ENCODE assay signal across 14 cellular contexts in genomic region chr18:50944245-50944917, GRCh38. TPM values are rescaled to one million over a fixed set of nuclear protein-coding genes. Genes with fewer than 3 reads are reported as not detected.
DNase-seq lines count a peak whose midpoint lies in the region; FAIRE-seq and TF ChIP-seq lines count a peak whose summit lies in the region.
"Had no signal": no experiment of that assay in that cellular context is flagged by ENCODE, and none has a peak within 500 bp of the region (broad histone marks: within the 10 kb centered on the region; RNA-seq: fewer than 3 reads in every experiment).

No MANE protein-coding gene starts in this region.

- no peaks in the 10 kb centered on the region for H3K27me3 Mint-ChIP-seq in osteocyte (ENCODE audit: unreplicated experiment)
- H3K27me3 Mint-ChIP-seq in activated T-helper 1 cell treated with anti-CD3 and anti-CD28 coated beads, Interleukin-12 subunit alpha, Interleukin-12 subunit beta, Interleukin-2, Interleukin-4 antibody, amounts not matched to agents 30 ng/mL and 10 ng/mL and 1 ng/mL, durations not matched to agents 14 hours and 24 hours and 36 hours (ENCODE audit: insufficient read depth): no peaks in the 10 kb centered on the region

- no peak overlapping the region for H3K4me3 ChIP-seq in bronchial epithelial cell (ENCODE audit: low read depth, low read length)
- H3K4me3 ChIP-seq: breast epithelium had no signal

- H3K9me3 Mint-ChIP-seq in osteocyte (ENCODE audit: unreplicated experiment): no peaks in the 10 kb centered on the region
- no peaks in the 10 kb centered on the region for H3K9me3 Mint-ChIP-seq in activated T-helper 1 cell treated with anti-CD3 and anti-CD28 coated beads, Interleukin-12 subunit alpha, Interleukin-12 subunit beta, Interleukin-2, Interleukin-4 antibody, amounts not matched to agents 30 ng/mL and 10 ng/mL and 1 ng/mL, durations not matched to agents 14 hours and 24 hours and 36 hours
- H3K9me3 Mint-ChIP-seq: nephron had no signal

- H3K27me3 ChIP-seq in bronchial epithelial cell (ENCODE audit: control insufficient read depth, insufficient read depth, low read length): no peaks in the 10 kb centered on the region
- H3K27me3 ChIP-seq: breast epithelium had no signal

- FAIRE-seq in bronchial epithelial cell (lab: Jason Lieb, UNC): no peak
- FAIRE-seq: H54 had no signal

- peaks cover 2% of the 10 kb centered on the region for H3K4me1 Mint-ChIP-seq in osteocyte (ENCODE audit: unreplicated experiment)
- no peaks in the 10 kb centered on the region for H3K4me1 Mint-ChIP-seq in activated T-helper 1 cell treated with anti-CD3 and anti-CD28 coated beads, Interleukin-12 subunit alpha, Interleukin-12 subunit beta, Interleukin-2, Interleukin-4 antibody, amounts not matched to agents 30 ng/mL and 10 ng/mL and 1 ng/mL, durations not matched to agents 14 hours and 24 hours and 36 hours (ENCODE audit: low read depth)
- H3K4me1 Mint-ChIP-seq: nephron had no signal

- intact Hi-C loops in activated T-helper 1 cell treated with anti-CD3 and anti-CD28 coated beads, Interleukin-12 subunit alpha, Interleukin-12 subunit beta, Interleukin-2, Interleukin-4 antibody, amounts not matched to agents 30 ng/mL and 10 ng/mL and 1 ng/mL, durations not matched to agents 14 hours and 24 hours and 36 hours (cut with micrococcal nuclease): no loop called here

- peaks cover 2% of the 10 kb centered on the region for H3K36me3 ChIP-seq in bronchial epithelial cell (ENCODE audit: control insufficient read depth, insufficient read depth, low read length)
- H3K36me3 ChIP-seq: breast epithelium had no signal

- H3K36me3 Mint-ChIP-seq in osteocyte (ENCODE audit: unreplicated experiment): peaks cover 14% of the 10 kb centered on the region
- H3K36me3 Mint-ChIP-seq in activated T-helper 1 cell treated with anti-CD3 and anti-CD28 coated beads, Interleukin-12 subunit alpha, Interleukin-12 subunit beta, Interleukin-2, Interleukin-4 antibody, amounts not matched to agents 30 ng/mL and 10 ng/mL and 1 ng/mL, durations not matched to agents 14 hours and 24 hours and 36 hours (ENCODE audit: low read depth): peaks cover 18% of the 10 kb centered on the region

- no peak overlapping the region for H3K27ac Mint-ChIP-seq in osteocyte (ENCODE audit: unreplicated experiment)
- H3K27ac Mint-ChIP-seq in activated T-helper 1 cell treated with anti-CD3 and anti-CD28 coated beads, Interleukin-12 subunit alpha, Interleukin-12 subunit beta, Interleukin-2, Interleukin-4 antibody, amounts not matched to agents 30 ng/mL and 10 ng/mL and 1 ng/mL, durations not matched to agents 14 hours and 24 hours and 36 hours: no peak overlapping the region
- H3K27ac Mint-ChIP-seq: nephron had no signal

- TF ChIP-seq CTCF in bronchial epithelial cell (IDR thresholded peaks at IDR 0.05; ENCODE audit: insufficient read depth, low read length, severe bottlenecking): no peak
- no peak for TF ChIP-seq CTCF in osteocyte (IDR thresholded peaks at IDR 0.05)

- DNase-seq in CD1c-positive myeloid dendritic cell (ENCODE audit: extremely low spot score) (peak; percentile 54), LHCN-M2 (ENCODE audit: low read depth) (peak; percentile 9), bronchial epithelial cell (ENCODE audit: low read depth) (peak; percentile 40), myocyte (ENCODE audit: low read depth) (peak; percentile 61), NCI-H1417 treated with DMSO at 0.1 percent for 48 hours (lab: John Stamatoyannopoulos, UW) (no peak), osteocyte (ENCODE audit: extremely low spot score, unreplicated experiment) (no peak), 8988T (no peak)
- DNase-seq in activated T-helper 1 cell treated with anti-CD3 and anti-CD28 coated beads, Interleukin-12 subunit alpha, Interleukin-12 subunit beta, Interleukin-2, Interleukin-4 antibody, amounts not matched to agents 30 ng/mL and 10 ng/mL and 1 ng/mL, durations not matched to agents 14 hours and 24 hours and 36 hours (ENCODE audit: low spot score): no peak
- DNase-seq: kidney glomerular epithelial cell, NCI-H446, T-helper 9 cell had no signal

- H3K4me3 Mint-ChIP-seq in osteocyte (ENCODE audit: unreplicated experiment): no peak overlapping the region
- no peak overlapping the region for H3K4me3 Mint-ChIP-seq in activated T-helper 1 cell treated with anti-CD3 and anti-CD28 coated beads, Interleukin-12 subunit alpha, Interleukin-12 subunit beta, Interleukin-2, Interleukin-4 antibody, amounts not matched to agents 30 ng/mL and 10 ng/mL and 1 ng/mL, durations not matched to agents 14 hours and 24 hours and 36 hours
- H3K4me3 Mint-ChIP-seq: nephron had no signal

RNA-seq across cellular contexts. Expression of gene ELAC1, which starts 23.5 kb away (rescaled TPM):
- total RNA-seq in LHCN-M2 (2014; rRNA removed) (4.9 and 6.7 TPM in 2 replicates), bronchial epithelial cell (2.6 and 3.6 TPM in 2 replicates), myocyte (3.2 and 3.5 TPM in 2 replicates), osteocyte (8.8 and 10.7 TPM in 2 replicates)
- polyA plus RNA-seq in LHCN-M2 (2012): 7.7 TPM
- 7.1 TPM for polyA plus RNA-seq in myocyte (2012)
- total RNA-seq in activated T-helper 1 cell treated with anti-CD3 and anti-CD28 coated beads, Interleukin-12 subunit alpha, Interleukin-12 subunit beta, Interleukin-2, Interleukin-4 antibody, amounts not matched to agents 30 ng/mL and 10 ng/mL and 1 ng/mL, durations not matched to agents 14 hours and 24 hours and 36 hours: 6.7 and 7.7 TPM in 2 replicates

Comparison
In these comparisons a context has a peak if more than half of its experiments do, and no peak if none do; other contexts are left out.
1. DNase-seq: peak in CD1c-positive myeloid dendritic cell (single experiment), LHCN-M2 (single experiment), bronchial epithelial cell (single experiment) and myocyte (single experiment); none in NCI-H1417 treated with DMSO at 0.1 percent for 48 hours (single experiment), osteocyte (single experiment), activated T-helper 1 cell treated with anti-CD3 and anti-CD28 coated beads, Interleukin-12 subunit alpha, Interleukin-12 subunit beta, Interleukin-2, Interleukin-4 antibody, amounts not matched to agents 30 ng/mL and 10 ng/mL and 1 ng/mL, durations not matched to agents 14 hours and 24 hours and 36 hours (single experiment) and 8988T (single experiment).